Comparison of ENCODE assay signal across 8 cellular contexts in the genomic region with DNA sequence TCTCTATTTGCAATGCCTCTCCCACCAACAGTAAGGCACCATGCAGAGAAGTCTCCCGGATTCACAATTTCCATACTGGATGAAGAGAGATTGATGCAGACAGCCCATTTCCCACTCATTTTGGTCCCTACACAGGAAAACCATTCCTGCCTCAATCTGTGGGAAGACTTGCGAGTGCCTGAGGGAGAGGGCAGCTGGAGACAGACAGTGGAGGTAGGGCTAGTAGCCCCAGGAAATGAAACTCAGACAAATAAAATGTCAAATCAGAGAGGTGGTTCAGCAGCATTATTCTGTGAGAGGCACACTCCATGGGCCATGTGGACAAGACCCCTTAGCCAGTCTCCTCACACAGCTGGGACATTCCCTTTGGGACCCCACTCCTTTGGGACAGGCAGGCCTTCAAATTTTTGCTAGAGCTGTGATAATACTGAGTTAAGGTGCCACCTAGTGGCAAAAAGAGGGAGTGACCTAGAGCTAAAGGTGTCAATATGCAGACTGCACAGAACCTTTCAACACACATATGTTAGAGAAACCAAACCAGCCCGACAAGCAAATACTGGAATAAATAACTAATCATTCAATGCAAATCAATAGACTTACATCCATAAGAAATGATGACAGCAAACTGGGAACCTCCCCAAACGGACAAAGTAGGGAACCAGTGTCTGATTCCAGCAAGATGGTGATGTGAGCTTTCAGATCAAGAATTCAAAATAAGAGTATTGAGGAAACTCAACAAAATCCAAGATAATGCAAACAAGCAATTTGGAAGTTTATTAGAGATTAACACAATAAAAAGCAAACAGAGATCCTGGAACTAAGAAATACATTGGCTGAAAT.
DNase-seq lines count a peak whose midpoint lies in the region; ATAC-seq and TF ChIP-seq lines count a peak whose summit lies in the region.

No MANE protein-coding gene starts in this region.

- peaks cover 0 to 3% of the 10 kb centered on the region in 2 donors for H3K36me3 ChIP-seq in uterus

- ATAC-seq in HG03469 (IDR thresholded peaks at IDR 0.05; ENCODE audit: unreplicated experiment): peak; percentile 90

- H3K27ac Mint-ChIP-seq in activated naive CD4-positive, alpha-beta T cell treated with anti-CD3 and anti-CD28 coated beads, Interleukin-2, amount 10 ng/mL, durations not matched to agents 7 days and 5 days: no peak overlapping the region

- no peaks in the 10 kb centered on the region for H3K4me1 ChIP-seq in uterus

- CTCF ChIA-PET in activated naive CD4-positive, alpha-beta T cell treated with anti-CD3 and anti-CD28 coated beads, Interleukin-2, amount 10 ng/mL, durations not matched to agents 7 days and 5 days (lab: Charles Lee): interaction anchor here (0.6 to 1.3 kb wide), 6 partner anchors 11 to 1779 kb away, joined by 3 to 4 read pairs (median 3); no protein-coding TSS in a partner anchor

- no peak overlapping the region for H3K4me3 ChIP-seq in uterus

- peak; percentile 34 for DNase-seq in activated naive CD4-positive, alpha-beta T cell treated with anti-CD3 and anti-CD28 coated beads, Interleukin-2, amount 10 ng/mL, durations not matched to agents 7 days and 5 days
- no peak for DNase-seq in activated naive CD4-positive, alpha-beta T cell treated with anti-CD3 and anti-CD28 coated beads, Interleukin-2, amount 50 U/mL, for 16 hours
- DNase-seq in GM20000 (ENCODE audit: low spot score): peak; percentile 12
- DNase-seq in left kidney (ENCODE audit: low read depth, low spot score): peak; percentile 26
- no peak for DNase-seq in uterus
- DNase-seq in activated naive CD4-positive, alpha-beta T cell (lab: John Stamatoyannopoulos, UW): no peak

- intact Hi-C loops in uterus (cut with DNase I; ENCODE audit: low total_unique reads): no loop called here

- H3K4me3 Mint-ChIP-seq in activated naive CD4-positive, alpha-beta T cell treated with anti-CD3 and anti-CD28 coated beads, Interleukin-2, amount 10 ng/mL, durations not matched to agents 7 days and 5 days: no peak overlapping the region

- H3K27me3 ChIP-seq in uterus: no peaks in the 10 kb centered on the region

- no peak for TF ChIP-seq POLR2A in uterus (IDR thresholded peaks at IDR 0.05)

- H3K36me3 Mint-ChIP-seq in activated naive CD4-positive, alpha-beta T cell treated with anti-CD3 and anti-CD28 coated beads, Interleukin-2, amount 10 ng/mL, durations not matched to agents 7 days and 5 days: no peaks in the 10 kb centered on the region

- no peaks in the 10 kb centered on the region for H3K4me1 Mint-ChIP-seq in activated naive CD4-positive, alpha-beta T cell treated with anti-CD3 and anti-CD28 coated beads, Interleukin-2, amount 10 ng/mL, durations not matched to agents 7 days and 5 days

- peaks cover 3% of the 10 kb centered on the region for H3K9me3 Mint-ChIP-seq in activated naive CD4-positive, alpha-beta T cell treated with anti-CD3 and anti-CD28 coated beads, Interleukin-2, amount 10 ng/mL, durations not matched to agents 7 days and 5 days

- H3K27ac ChIP-seq in VCaP: no peak overlapping the region
- H3K27ac ChIP-seq in uterus: no peak overlapping the region

- H3K27me3 Mint-ChIP-seq in activated naive CD4-positive, alpha-beta T cell treated with anti-CD3 and anti-CD28 coated beads, Interleukin-2, amount 10 ng/mL, durations not matched to agents 7 days and 5 days: no peaks in the 10 kb centered on the region

- no peaks in the 10 kb centered on the region for H3K9me3 ChIP-seq in uterus

- peak; percentile 39 for TF ChIP-seq CTCF in GM20000 (IDR thresholded peaks at IDR 0.05; ENCODE audit: extremely low read depth, missing control alignments)
- TF ChIP-seq CTCF in VCaP (conservative IDR thresholded peaks at IDR 0.05): peak; percentile 85
- TF ChIP-seq CTCF in uterus (IDR thresholded peaks at IDR 0.05): no peak

Comparison
In these comparisons a context has a peak if more than half of its experiments do, and no peak if none do; other contexts are left out.
1. DNase-seq: peak in activated naive CD4-positive, alpha-beta T cell treated with anti-CD3 and anti-CD28 coated beads, Interleukin-2, amount 10 ng/mL, durations not matched to agents 7 days and 5 days (single experiment), GM20000 (single experiment) and left kidney (single experiment); none in activated naive CD4-positive, alpha-beta T cell treated with anti-CD3 and anti-CD28 coated beads, Interleukin-2, amount 50 U/mL, for 16 hours (single experiment), uterus (0 of 2) and activated naive CD4-positive, alpha-beta T cell (0 of 4).
2. CTCF ChIP-seq: peak in GM20000 (single experiment) and VCaP (single experiment); none in uterus (0 of 4).